In genomic region chr11:63531074-63531792, GRCh38 we compare ENCODE assay signal across 9 cellular contexts. TPM values are rescaled to one million over a fixed set of nuclear protein-coding genes. Genes with fewer than 3 reads are reported as not detected.
DNase-seq lines count a peak whose midpoint lies in the region; ATAC-seq, FAIRE-seq and TF ChIP-seq lines count a peak whose summit lies in the region.
"Not testable (repeated sequence)": the region's sequence is repeated elsewhere in the genome, so short reads cannot be mapped to it uniquely, and the experiment has no call there.
"Had no signal": no experiment of that assay in that cellular context is flagged by ENCODE, and none has a peak within 500 bp of the region (broad histone marks: within the 10 kb centered on the region; RNA-seq: fewer than 3 reads in every experiment).

No MANE protein-coding gene starts in this region.

- not testable (repeated sequence) for TF ChIP-seq CTCF in Calu3 (IDR thresholded peaks at IDR 0.05; ENCODE audit: unreplicated experiment); kidney (IDR thresholded peaks at IDR 0.05; ENCODE audit: borderline replicate concordance, extremely low read depth, insufficient read depth)

- H3K27ac ChIP-seq in caudate nucleus (ENCODE audit: low read depth, low read length) = peak overlapping the region; percentile 46
- peak overlapping the region; percentile 51 to 79 for H3K27ac ChIP-seq in kidney (ENCODE audit: low read depth in 2 of 2, low read length in 2 of 2)

- CTCF ChIA-PET in Calu3 (lab: Charles Lee) = not testable (repeated sequence)

- BruUV-seq in Calu3 (replicated peaks; lab: Mats Ljungman, UMichigan) = not testable (repeated sequence)

- H3K27ac Mint-ChIP-seq in Calu3 (ENCODE audit: unreplicated experiment) = peak overlapping the region; percentile 84
- peak overlapping the region; percentile 73 for H3K27ac Mint-ChIP-seq in activated CD4-positive, alpha-beta T cell treated with anti-CD3 and anti-CD28 coated beads, Interleukin-2, amount 10 ng/mL, durations not matched to agents 24 days and 14 days
- not testable (repeated sequence) for H3K27ac Mint-ChIP-seq in stimulated activated memory B cell treated with anti-CD40 and anti-IgM and Interleukin-4, amounts not matched to agents 10 μg/mL and 1 μg/mL and 100 μg/mL, for 72 hours

- peaks cover 66% of the 10 kb centered on the region for H3K4me1 Mint-ChIP-seq in Calu3 (ENCODE audit: low read depth, unreplicated experiment)
- peaks cover 56% of the 10 kb centered on the region for H3K4me1 Mint-ChIP-seq in activated CD4-positive, alpha-beta T cell treated with anti-CD3 and anti-CD28 coated beads, Interleukin-2, amount 10 ng/mL, durations not matched to agents 24 days and 14 days
- peaks cover 34% of the 10 kb centered on the region for H3K4me1 Mint-ChIP-seq in stimulated activated memory B cell treated with anti-CD40 and anti-IgM and Interleukin-4, amounts not matched to agents 10 μg/mL and 1 μg/mL and 100 μg/mL, for 72 hours

- ATAC-seq in GM19468 (IDR thresholded peaks at IDR 0.05; ENCODE audit: extremely low read depth, unreplicated experiment) = peak; percentile 62
- peak; percentile 75 for ATAC-seq in HG03280 (IDR thresholded peaks at IDR 0.05; ENCODE audit: unreplicated experiment)
- peak; percentile 93 for ATAC-seq in stimulated activated memory B cell treated with anti-CD40 and anti-IgM and Interleukin-4, amounts not matched to agents 10 μg/mL and 1 μg/mL and 100 μg/mL, for 72 hours

- not testable (repeated sequence) for H3K27me3 Mint-ChIP-seq in Calu3 (ENCODE audit: unreplicated experiment); activated CD4-positive, alpha-beta T cell treated with anti-CD3 and anti-CD28 coated beads, Interleukin-2, amount 10 ng/mL, durations not matched to agents 24 days and 14 days; stimulated activated memory B cell treated with anti-CD40 and anti-IgM and Interleukin-4, amounts not matched to agents 10 μg/mL and 1 μg/mL and 100 μg/mL, for 72 hours

- H3K9me3 Mint-ChIP-seq in Calu3 (ENCODE audit: low read depth, unreplicated experiment); activated CD4-positive, alpha-beta T cell treated with anti-CD3 and anti-CD28 coated beads, Interleukin-2, amount 10 ng/mL, durations not matched to agents 24 days and 14 days; stimulated activated memory B cell treated with anti-CD40 and anti-IgM and Interleukin-4, amounts not matched to agents 10 μg/mL and 1 μg/mL and 100 μg/mL, for 72 hours: not testable (repeated sequence)

- intact Hi-C loops in Calu3 (cut with micrococcal nuclease; ENCODE audit: unreplicated experiment) = loop anchor here (1.0 to 5.0 kb wide), 5 partner anchors 34 to 101 kb away; no protein-coding TSS in a partner anchor
- intact Hi-C loops in activated CD4-positive, alpha-beta T cell treated with anti-CD3 and anti-CD28 coated beads, Interleukin-2, amount 10 ng/mL, durations not matched to agents 24 days and 14 days (cut with micrococcal nuclease) = loop anchor here (1.0 kb wide), 1 partner anchor 36 kb away; no protein-coding TSS in a partner anchor
- intact Hi-C loops in kidney (cut with DNase I) = not testable (repeated sequence)

- peaks cover 37% of the 10 kb centered on the region for H3K36me3 Mint-ChIP-seq in Calu3 (ENCODE audit: insufficient read depth, unreplicated experiment)
- not testable (repeated sequence) for H3K36me3 Mint-ChIP-seq in activated CD4-positive, alpha-beta T cell treated with anti-CD3 and anti-CD28 coated beads, Interleukin-2, amount 10 ng/mL, durations not matched to agents 24 days and 14 days (ENCODE audit: low read depth); stimulated activated memory B cell treated with anti-CD40 and anti-IgM and Interleukin-4, amounts not matched to agents 10 μg/mL and 1 μg/mL and 100 μg/mL, for 72 hours

- not testable (repeated sequence) for FAIRE-seq in kidney (lab: Jason Lieb, UNC)

- H3K9me3 ChIP-seq in kidney (ENCODE audit: control insufficient read depth in 1 of 2, low read length in 2 of 2) = not testable (repeated sequence)

- not testable (repeated sequence) for H3K36me3 ChIP-seq in kidney (ENCODE audit: control insufficient read depth in 1 of 2, insufficient read depth in 2 of 2, low read length in 2 of 2)

- H3K4me3 Mint-ChIP-seq in Calu3 (ENCODE audit: low read depth, unreplicated experiment) = peak overlapping the region; percentile 27
- H3K4me3 Mint-ChIP-seq in activated CD4-positive, alpha-beta T cell treated with anti-CD3 and anti-CD28 coated beads, Interleukin-2, amount 10 ng/mL, durations not matched to agents 24 days and 14 days = peak overlapping the region; percentile 54
- not testable (repeated sequence) for H3K4me3 Mint-ChIP-seq in stimulated activated memory B cell treated with anti-CD40 and anti-IgM and Interleukin-4, amounts not matched to agents 10 μg/mL and 1 μg/mL and 100 μg/mL, for 72 hours

- peaks cover 25% of the 10 kb centered on the region in 2 donors for H3K4me1 ChIP-seq in kidney (ENCODE audit: control insufficient read depth in 1 of 2, insufficient read depth in 1 of 2, low read depth in 1 of 2, low read length in 2 of 2)

- H3K4me3 ChIP-seq in kidney (ENCODE audit: low read length in 2 of 2) = not testable (repeated sequence)

- DNase-seq in Calu3 (peak; percentile 84), caudate nucleus (lab: John Stamatoyannopoulos, UW) (peak in 2 of 61 donors; percentile 45)
- peak; percentile 52 for DNase-seq in NK-92 treated with Interleukin-12 subunit alpha and Interleukin-12 subunit beta, amount 100 ng/mL, for 24 hours (lab: John Stamatoyannopoulos, UW)
- DNase-seq in activated CD4-positive, alpha-beta T cell treated with anti-CD3 and anti-CD28 coated beads, Interleukin-2, amount 10 ng/mL, durations not matched to agents 24 days and 14 days = peak; percentile 92
- DNase-seq in kidney = not testable (repeated sequence)

- H3K9ac ChIP-seq in kidney (ENCODE audit: low read length in 2 of 2) = not testable (repeated sequence)

RNA-seq across cellular contexts. Expression of gene PLAAT4, which starts 5.4 kb away (rescaled TPM):
- total RNA-seq in Calu3 (2022) (157 and 269 TPM in 2 replicates), kidney (111 TPM)
- total RNA-seq in activated CD4-positive, alpha-beta T cell treated with anti-CD3 and anti-CD28 coated beads, Interleukin-2, amount 10 ng/mL, durations not matched to agents 24 days and 14 days = 12.2 and 14.7 TPM in 2 replicates
- polyA plus RNA-seq in kidney (ENCODE audit: insufficient read depth, low read depth, low replicate concordance) = 579 TPM
- total RNA-seq: cardiac muscle cell had no signal
- polyA plus RNA-seq: cardiac muscle cell had no signal

RNA-seq across cellular contexts. Expression of gene LGALS12, which starts 25.3 kb away (rescaled TPM):
- total RNA-seq in Calu3 (2022) (not detected in 2 replicates), kidney (0.44 TPM)
- total RNA-seq in activated CD4-positive, alpha-beta T cell treated with anti-CD3 and anti-CD28 coated beads, Interleukin-2, amount 10 ng/mL, durations not matched to agents 24 days and 14 days = not detected in 2 replicates
- 0.32 TPM for polyA plus RNA-seq in kidney (ENCODE audit: insufficient read depth, low read depth, low replicate concordance)
- total RNA-seq: cardiac muscle cell had no signal
- polyA plus RNA-seq: cardiac muscle cell had no signal

RNA-seq across cellular contexts. Expression of gene PLAAT2, which starts 31.9 kb away (rescaled TPM):
- total RNA-seq in Calu3 (2022) (7.3 and 9.5 TPM in 2 replicates), kidney (1.3 TPM)
- not detected in 2 replicates for total RNA-seq in activated CD4-positive, alpha-beta T cell treated with anti-CD3 and anti-CD28 coated beads, Interleukin-2, amount 10 ng/mL, durations not matched to agents 24 days and 14 days
- 49.5 TPM for polyA plus RNA-seq in kidney (ENCODE audit: insufficient read depth, low read depth, low replicate concordance)
- total RNA-seq: cardiac muscle cell had no signal
- polyA plus RNA-seq: cardiac muscle cell had no signal

RNA-seq across cellular contexts. Expression of gene PLAAT5, which starts 40.3 kb away (rescaled TPM):
- 0.42 and 0.57 TPM in 2 replicates for total RNA-seq in Calu3 (2022)
- total RNA-seq in activated CD4-positive, alpha-beta T cell treated with anti-CD3 and anti-CD28 coated beads, Interleukin-2, amount 10 ng/mL, durations not matched to agents 24 days and 14 days = not detected in 2 replicates
- 0.72 TPM for total RNA-seq in kidney
- 7.6 TPM for polyA plus RNA-seq in kidney (ENCODE audit: insufficient read depth, low read depth, low replicate concordance)
- polyA plus RNA-seq: cardiac muscle cell had no signal
